Comparison of ENCODE assay signal across 12 cellular contexts in genomic region chr5:154782812-154783592, GRCh38. TPM values are rescaled to one million over a fixed set of nuclear protein-coding genes. Genes with fewer than 3 reads are reported as not detected.
DNase-seq lines count a peak whose midpoint lies in the region; ATAC-seq and TF ChIP-seq lines count a peak whose summit lies in the region.
"Had no signal": no experiment of that assay in that cellular context is flagged by ENCODE, and none has a peak within 500 bp of the region (broad histone marks: within the 10 kb centered on the region; RNA-seq: fewer than 3 reads in every experiment).

No MANE protein-coding gene starts in this region.

- H3K27ac ChIP-seq in dorsolateral prefrontal cortex: peak overlapping the region in 33 of 59 donors; percentile 1 to 77 (median 32)
- peak overlapping the region; percentile 64 for H3K27ac ChIP-seq in psoas muscle

- no peak for DNase-seq in dorsolateral prefrontal cortex
- no peak for DNase-seq in psoas muscle
- DNase-seq in MG63: no peak
- DNase-seq in activated CD8-positive, alpha-beta memory T cell treated with anti-CD3 and anti-CD28 coated beads, Interleukin-2, amount 10 ng/mL, durations not matched to agents 7 days and 5 days: no peak
- DNase-seq: DMS79; NCI-H1417; sigmoid colon; stimulated activated naive B cell treated with anti-CD40 and anti-IgM and Interleukin-4, amounts not matched to agents 10 μg/mL and 1 μg/mL and 100 μg/mL, for 72 hours had no signal

- H3K4me3 ChIP-seq in dorsolateral prefrontal cortex (no peak overlapping the region), psoas muscle (no peak overlapping the region), MG63 (no peak overlapping the region)
- H3K4me3 ChIP-seq: sigmoid colon had no signal

- CTCF ChIA-PET in activated CD8-positive, alpha-beta memory T cell treated with anti-CD3 and anti-CD28 coated beads, Interleukin-2, amount 10 ng/mL, durations not matched to agents 7 days and 5 days (lab: Charles Lee): no interaction called here

- peaks cover 93% of the 10 kb centered on the region for H3K4me1 ChIP-seq in psoas muscle

- no peak for TF ChIP-seq CTCF in dorsolateral prefrontal cortex (IDR thresholded peaks at IDR 0.05 in 54 of 56, conservative IDR thresholded peaks at IDR 0.05 in 2 of 56; ENCODE audit: low read depth in 1 of 56, partially characterized antibody in 56 of 56)
- no peak for TF ChIP-seq CTCF in psoas muscle (IDR thresholded peaks at IDR 0.05)

- no peaks in the 10 kb centered on the region for H3K9me3 Mint-ChIP-seq in activated CD8-positive, alpha-beta memory T cell treated with anti-CD3 and anti-CD28 coated beads, Interleukin-2, amount 10 ng/mL, durations not matched to agents 7 days and 5 days (ENCODE audit: low read depth)
- H3K9me3 Mint-ChIP-seq: stimulated activated naive B cell treated with anti-CD40 and anti-IgM and Interleukin-4, amounts not matched to agents 10 μg/mL and 1 μg/mL and 100 μg/mL, for 72 hours had no signal

- no peaks in the 10 kb centered on the region for H3K27me3 ChIP-seq in dorsolateral prefrontal cortex
- H3K27me3 ChIP-seq in psoas muscle (ENCODE audit: insufficient read depth in 3 of 3, low read length in 2 of 3): no peaks in the 10 kb centered on the region
- H3K27me3 ChIP-seq in MG63: no peaks in the 10 kb centered on the region
- H3K27me3 ChIP-seq: sigmoid colon had no signal

- H3K27me3 Mint-ChIP-seq in activated CD8-positive, alpha-beta memory T cell treated with anti-CD3 and anti-CD28 coated beads, Interleukin-2, amount 10 ng/mL, durations not matched to agents 7 days and 5 days: no peaks in the 10 kb centered on the region
- H3K27me3 Mint-ChIP-seq: stimulated activated naive B cell treated with anti-CD40 and anti-IgM and Interleukin-4, amounts not matched to agents 10 μg/mL and 1 μg/mL and 100 μg/mL, for 72 hours had no signal

- no peaks in the 10 kb centered on the region for H3K9me3 ChIP-seq in psoas muscle
- H3K9me3 ChIP-seq in MG63: no peaks in the 10 kb centered on the region
- H3K9me3 ChIP-seq: sigmoid colon had no signal

- no peak overlapping the region for H3K27ac Mint-ChIP-seq in activated CD8-positive, alpha-beta memory T cell treated with anti-CD3 and anti-CD28 coated beads, Interleukin-2, amount 10 ng/mL, durations not matched to agents 7 days and 5 days

- peaks cover 70% of the 10 kb centered on the region for H3K4me1 Mint-ChIP-seq in activated CD8-positive, alpha-beta memory T cell treated with anti-CD3 and anti-CD28 coated beads, Interleukin-2, amount 10 ng/mL, durations not matched to agents 7 days and 5 days

- intact Hi-C loops in dorsolateral prefrontal cortex (cut with DNase I): no loop called here
- intact Hi-C loops in psoas muscle (cut with DNase I): no loop called here

- H3K36me3 ChIP-seq in psoas muscle (ENCODE audit: insufficient read depth in 1 of 2, low read depth in 1 of 2) (no peaks in the 10 kb centered on the region), MG63 (peaks cover 83% of the 10 kb centered on the region)
- H3K36me3 ChIP-seq: sigmoid colon had no signal

- ATAC-seq in GM19035 (IDR thresholded peaks at IDR 0.05; ENCODE audit: unreplicated experiment): peak; percentile 19
- ATAC-seq in HG03064 (IDR thresholded peaks at IDR 0.05; ENCODE audit: low read depth, unreplicated experiment): peak; percentile 4
- peak; percentile 21 to 60 (median 32) for ATAC-seq in psoas muscle
- no peak for ATAC-seq in GM18511 (IDR thresholded peaks at IDR 0.05; ENCODE audit: unreplicated experiment)
- no peak for ATAC-seq in HG02642 (IDR thresholded peaks at IDR 0.05; ENCODE audit: poor library complexity, unreplicated experiment)
- ATAC-seq in activated CD8-positive, alpha-beta memory T cell treated with anti-CD3 and anti-CD28 coated beads, Interleukin-2, amount 10 ng/mL, durations not matched to agents 7 days and 5 days: no peak

- WGBS in psoas muscle, 3 donors: 9 to 18% (median 10%) methylated on average over 1 of the region's 1 CpG

- H3K36me3 Mint-ChIP-seq in activated CD8-positive, alpha-beta memory T cell treated with anti-CD3 and anti-CD28 coated beads, Interleukin-2, amount 10 ng/mL, durations not matched to agents 7 days and 5 days: peaks cover 2% of the 10 kb centered on the region

- no peak overlapping the region for H3K4me3 Mint-ChIP-seq in activated CD8-positive, alpha-beta memory T cell treated with anti-CD3 and anti-CD28 coated beads, Interleukin-2, amount 10 ng/mL, durations not matched to agents 7 days and 5 days
- H3K4me3 Mint-ChIP-seq: stimulated activated naive B cell treated with anti-CD40 and anti-IgM and Interleukin-4, amounts not matched to agents 10 μg/mL and 1 μg/mL and 100 μg/mL, for 72 hours had no signal

RNA-seq across cellular contexts. Expression of gene LARP1, which starts 27.8 kb away (rescaled TPM):
- total RNA-seq in dorsolateral prefrontal cortex (100 to 1,000 TPM; 151 to 291 (median 236) TPM), psoas muscle (100 to 1,000 TPM; 105 to 173 (median 162) TPM)
- polyA plus RNA-seq in psoas muscle: 100 to 1,000 TPM in 1 of 3 donors, 10 to 100 TPM in 2; 34.1 to 108 (median 48.4) TPM
- total RNA-seq in MG63 (2014; rRNA removed; shearing (Covaris generic); ENCODE audit: low replicate concordance): 30.4 and 36.5 TPM in 2 replicates
- total RNA-seq in activated CD8-positive, alpha-beta memory T cell treated with anti-CD3 and anti-CD28 coated beads, Interleukin-2, amount 10 ng/mL, durations not matched to agents 7 days and 5 days: 100 to 1,000 TPM; 212 to 238 TPM

Comparison
In these comparisons a context has a peak if more than half of its experiments do, and no peak if none do; other contexts are left out.
1. ATAC-seq: peak in GM19035 (single experiment), HG03064 (single experiment) and psoas muscle (4 of 4); none in GM18511 (single experiment), HG02642 (single experiment) and activated CD8-positive, alpha-beta memory T cell treated with anti-CD3 and anti-CD28 coated beads, Interleukin-2, amount 10 ng/mL, durations not matched to agents 7 days and 5 days (single experiment).